ENCODE assay signal across 10 cellular contexts in genomic region chr9:35906923-35907699, GRCh38. TPM values are rescaled to one million over a fixed set of nuclear protein-coding genes. Genes with fewer than 3 reads are reported as not detected.
DNase-seq lines count a peak whose midpoint lies in the region; ATAC-seq and TF ChIP-seq lines count a peak whose summit lies in the region.
"Had no signal": no experiment of that assay in that cellular context is flagged by ENCODE, and none has a peak within 500 bp of the region (broad histone marks: within the 10 kb centered on the region; RNA-seq: fewer than 3 reads in every experiment).

No MANE protein-coding gene starts in this region.

- H3K9me3 ChIP-seq in lung (ENCODE audit: control insufficient read depth in 2 of 2, insufficient read depth in 1 of 2, low read length in 1 of 2) (no peaks in the 10 kb centered on the region), upper lobe of right lung (no peaks in the 10 kb centered on the region)

- peak; percentile 39 for ATAC-seq in lung (ENCODE audit: insufficient read depth, low FRiP score)
- ATAC-seq in upper lobe of right lung, result peak; percentile 63
- no peak for ATAC-seq in GM21447 (IDR thresholded peaks at IDR 0.05; ENCODE audit: unreplicated experiment)

- H3K27ac ChIP-seq in lung (ENCODE audit: low read depth in 1 of 2, low read length in 1 of 2) (peak overlapping the region; percentile 96 to 99), upper lobe of right lung (peak overlapping the region; percentile 97)
- H3K27ac ChIP-seq: 22Rv1 had no signal

- no peak for TF ChIP-seq CTCF in choroid plexus epithelial cell (conservative IDR thresholded peaks at IDR 0.05; ENCODE audit: low read depth, low read length)
- no peak for TF ChIP-seq CTCF in lung (IDR thresholded peaks at IDR 0.05; ENCODE audit: control extremely low read depth, extremely low read depth)
- TF ChIP-seq CTCF in upper lobe of right lung (IDR thresholded peaks at IDR 0.05), result no peak

- H3K27me3 ChIP-seq in lung (ENCODE audit: control insufficient read depth, insufficient read depth), result no peaks in the 10 kb centered on the region
- no peaks in the 10 kb centered on the region for H3K27me3 ChIP-seq in upper lobe of right lung

- peaks cover 0 to 51% of the 10 kb centered on the region in 2 donors for H3K4me1 ChIP-seq in lung (ENCODE audit: control insufficient read depth in 2 of 2, insufficient read depth in 2 of 2, low read length in 2 of 2)
- peaks cover 87% of the 10 kb centered on the region for H3K4me1 ChIP-seq in upper lobe of right lung

- H3K36me3 ChIP-seq in lung (ENCODE audit: control insufficient read depth in 2 of 2, insufficient read depth in 2 of 2, low read length in 2 of 2), result no peaks in the 10 kb centered on the region
- no peaks in the 10 kb centered on the region for H3K36me3 ChIP-seq in upper lobe of right lung

- H3K4me3 ChIP-seq in choroid plexus epithelial cell (ENCODE audit: low read depth, low read length), result no peak overlapping the region
- H3K4me3 ChIP-seq in lung, result no peak overlapping the region
- peak overlapping the region; percentile 32 for H3K4me3 ChIP-seq in upper lobe of right lung

- DNase-seq in NCI-H1694 treated with DMSO at 0.1 percent for 48 hours (lab: John Stamatoyannopoulos, UW), result peak; percentile 9
- no peak for DNase-seq in NCI-H1694 (lab: John Stamatoyannopoulos, UW)
- DNase-seq in choroid plexus epithelial cell (ENCODE audit: low read depth), result peak; percentile 85
- DNase-seq in lung (ENCODE audit: low spot score), result peak; percentile 85
- peak; percentile 85 for DNase-seq in upper lobe of right lung
- DNase-seq in superior temporal gyrus (ENCODE audit: extremely low spot score), result no peak
- no peak for DNase-seq in Kasumi-1 (lab: John Stamatoyannopoulos, UW)
- DNase-seq: KBM-7 had no signal

- 31 to 57% methylated on average over 14 of the region's 14 CpGs for WGBS in lung, 2 donors

- intact Hi-C loops in upper lobe of right lung (cut with DNase I), result loop anchor here (5.0 kb wide), 1 partner anchor 40 kb away; no protein-coding TSS in a partner anchor

RNA-seq across cellular contexts. Expression of gene HRCT1, which starts 1.1 kb away (rescaled TPM):
- total RNA-seq in lung (10 to 100 TPM in 1 of 2 donors, not detected in 1; 14.1 TPM), upper lobe of right lung (10.8 TPM)
- polyA plus RNA-seq in lung, result 1 to 10 TPM; 1.7 to 6.3 TPM

RNA-seq across cellular contexts. Expression of gene SPAAR, which starts 2.2 kb away (rescaled TPM):
- total RNA-seq in lung (1 to 10 TPM; 3.7 to 6.7 TPM), upper lobe of right lung (13.5 TPM)
- 1 to 10 TPM; 5.7 to 5.8 TPM for polyA plus RNA-seq in lung

RNA-seq across cellular contexts. Expression of gene OR13J1, which starts 36.9 kb away (rescaled TPM):
- total RNA-seq in lung (not detected), upper lobe of right lung (not detected)
- not detected for polyA plus RNA-seq in lung

RNA-seq across cellular contexts. Expression of gene OR2S2, which starts 50.8 kb away (rescaled TPM):
- not detected for total RNA-seq in lung
- polyA plus RNA-seq in lung, result not detected
- not detected for total RNA-seq in upper lobe of right lung

Comparison
In these comparisons a context has a peak if more than half of its experiments do, and no peak if none do; other contexts are left out.
1. DNase-seq: peak in NCI-H1694 treated with DMSO at 0.1 percent for 48 hours (single experiment), choroid plexus epithelial cell (single experiment), lung (single experiment) and upper lobe of right lung (single experiment); none in NCI-H1694 (single experiment), superior temporal gyrus (single experiment) and Kasumi-1 (0 of 2).